Comparison of ENCODE assay signal across 10 cellular contexts in genomic region chr12:34625116-34625515, GRCh38.
A peak's percentile ranks its signal among the peaks of the same experiment; 100 is the strongest.
DNase-seq lines count a peak whose midpoint lies in the region; ATAC-seq and TF ChIP-seq lines count a peak whose summit lies in the region.
"Had no signal": no experiment of that assay in that cellular context is flagged by ENCODE, and none has a peak within 500 bp of the region (broad histone marks: within the 10 kb centered on the region; RNA-seq: fewer than 3 reads in every experiment).

No MANE protein-coding gene starts in this region.

- no peaks in the 10 kb centered on the region for H3K9me3 ChIP-seq in RWPE2 (ENCODE audit: severe bottlenecking)
- H3K9me3 ChIP-seq in liver (ENCODE audit: control insufficient read depth in 4 of 4, low read length in 3 of 4): no peaks in the 10 kb centered on the region
- H3K9me3 ChIP-seq in tibial artery: peaks cover 0 to 15% (median 5%) of the 10 kb centered on the region in 3 donors
- H3K9me3 ChIP-seq: vagina had no signal

- DNase-seq in NCI-H524 (lab: John Stamatoyannopoulos, UW): peak; percentile 21 to 37
- no peak for DNase-seq in NCI-H524 treated with DMSO at 0.1 percent for 48 hours (lab: John Stamatoyannopoulos, UW)
- peak; percentile 19 to 24 for DNase-seq in Kasumi-1 (lab: John Stamatoyannopoulos, UW)
- no peak for DNase-seq in RWPE2 (ENCODE audit: low spot score)
- no peak for DNase-seq in tibial artery
- no peak for DNase-seq in Ammon's horn (ENCODE audit: low spot score)
- no peak for DNase-seq in foreskin fibroblast
- DNase-seq: stimulated activated CD4-positive, alpha-beta T cell treated with anti-CD3 and anti-CD28 coated beads, Interleukin-1b, Interleukin-23, amount 100 ng/mL, for 48 hours had no signal

- no peak for ATAC-seq in RWPE2 (ENCODE audit: low read depth)

- TF ChIP-seq CTCF in RWPE2 (IDR thresholded peaks at IDR 0.05; ENCODE audit: poor library complexity, severe bottlenecking) (peak; percentile 41), liver (IDR thresholded peaks at IDR 0.05; ENCODE audit: low read depth, low read length, missing input control) (peak; percentile 49), tibial artery (IDR thresholded peaks at IDR 0.05) (no peak), foreskin fibroblast (IDR thresholded peaks at IDR 0.05; ENCODE audit: low read depth, low read length) (no peak)

- intact Hi-C loops in tibial artery (cut with DNase I; ENCODE audit: low total_unique reads): no loop called here

- H3K4me3 ChIP-seq in RWPE2 (ENCODE audit: severe bottlenecking): no peak overlapping the region
- no peak overlapping the region for H3K4me3 ChIP-seq in liver (ENCODE audit: low read depth in 1 of 3, low read length in 3 of 3)
- H3K4me3 ChIP-seq in tibial artery: no peak overlapping the region
- H3K4me3 ChIP-seq in foreskin fibroblast (ENCODE audit: low read depth in 1 of 2, low read length in 2 of 2): no peak overlapping the region
- H3K4me3 ChIP-seq: vagina had no signal

- TF ChIP-seq RAD21 in liver (IDR thresholded peaks at IDR 0.05): peak; percentile 68 to 71

- H3K27ac ChIP-seq in RWPE2 (ENCODE audit: poor library complexity, severe bottlenecking) (no peak overlapping the region), liver (ENCODE audit: low read depth in 1 of 2, low read length in 2 of 2) (no peak overlapping the region), tibial artery (no peak overlapping the region)
- H3K27ac ChIP-seq: vagina had no signal

- H3K27me3 ChIP-seq in RWPE2 (ENCODE audit: insufficient read depth, poor library complexity, severe bottlenecking): no peaks in the 10 kb centered on the region
- H3K27me3 ChIP-seq in liver (ENCODE audit: control insufficient read depth in 4 of 4, insufficient read depth in 4 of 4, low read length in 3 of 4): no peaks in the 10 kb centered on the region
- H3K27me3 ChIP-seq in tibial artery: no peaks in the 10 kb centered on the region
- H3K27me3 ChIP-seq: vagina had no signal

- H3K4me1 ChIP-seq in RWPE2 (ENCODE audit: insufficient read depth, poor library complexity, severe bottlenecking) (no peaks in the 10 kb centered on the region), liver (ENCODE audit: control insufficient read depth in 4 of 4, insufficient read depth in 4 of 4, low read length in 3 of 4) (peaks cover 2 to 11% (median 9%) of the 10 kb centered on the region in 4 donors), tibial artery (no peaks in the 10 kb centered on the region)
- H3K4me1 ChIP-seq: vagina had no signal

- no peak overlapping the region for H3K9ac ChIP-seq in liver (ENCODE audit: low read depth in 1 of 2, low read length in 2 of 2)

- WGBS in liver: 21% methylated on average over 7 of the region's 7 CpGs

- H3K36me3 ChIP-seq in RWPE2 (ENCODE audit: low read depth) (no peaks in the 10 kb centered on the region), liver (ENCODE audit: control insufficient read depth in 4 of 4, insufficient read depth in 3 of 4, low read depth in 1 of 4, low read length in 3 of 4) (no peaks in the 10 kb centered on the region), tibial artery (no peaks in the 10 kb centered on the region)
- H3K36me3 ChIP-seq: vagina had no signal

TF ChIP-seq in liver, 16 proteins besides CTCF, POLR2A, EP300 and RAD21:
- TF ChIP-seq YY1 (IDR thresholded peaks at IDR 0.05) (no peak), JUND (IDR thresholded peaks at IDR 0.05) (no peak), TAF1 (conservative IDR thresholded peaks at IDR 0.05) (no peak), EGR1 (IDR thresholded peaks at IDR 0.05; ENCODE audit: low read depth in 2 of 2) (no peak), RXRA (IDR thresholded peaks at IDR 0.05) (no peak), HNF4G (IDR thresholded peaks at IDR 0.05) (no peak), GABPA (IDR thresholded peaks at IDR 0.05 in 1 of 2, conservative IDR thresholded peaks at IDR 0.05 in 1 of 2) (no peak), ATF3 (IDR thresholded peaks at IDR 0.05) (no peak)
- TF ChIP-seq, protein P1, sequence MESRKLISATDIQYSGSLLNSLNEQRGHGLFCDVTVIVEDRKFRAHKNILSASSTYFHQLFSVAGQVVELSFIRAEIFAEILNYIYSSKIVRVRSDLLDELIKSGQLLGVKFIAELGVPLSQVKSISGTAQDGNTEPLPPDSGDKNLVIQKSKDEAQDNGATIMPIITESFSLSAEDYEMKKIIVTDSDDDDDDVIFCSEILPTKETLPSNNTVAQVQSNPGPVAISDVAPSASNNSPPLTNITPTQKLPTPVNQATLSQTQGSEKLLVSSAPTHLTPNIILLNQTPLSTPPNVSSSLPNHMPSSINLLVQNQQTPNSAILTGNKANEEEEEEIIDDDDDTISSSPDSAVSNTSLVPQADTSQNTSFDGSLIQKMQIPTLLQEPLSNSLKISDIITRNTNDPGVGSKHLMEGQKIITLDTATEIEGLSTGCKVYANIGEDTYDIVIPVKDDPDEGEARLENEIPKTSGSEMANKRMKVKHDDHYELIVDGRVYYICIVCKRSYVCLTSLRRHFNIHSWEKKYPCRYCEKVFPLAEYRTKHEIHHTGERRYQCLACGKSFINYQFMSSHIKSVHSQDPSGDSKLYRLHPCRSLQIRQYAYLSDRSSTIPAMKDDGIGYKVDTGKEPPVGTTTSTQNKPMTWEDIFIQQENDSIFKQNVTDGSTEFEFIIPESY (IDR thresholded peaks at IDR 0.05): no peak
- TF ChIP-seq, protein P2, sequence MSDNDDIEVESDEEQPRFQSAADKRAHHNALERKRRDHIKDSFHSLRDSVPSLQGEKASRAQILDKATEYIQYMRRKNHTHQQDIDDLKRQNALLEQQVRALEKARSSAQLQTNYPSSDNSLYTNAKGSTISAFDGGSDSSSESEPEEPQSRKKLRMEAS (IDR thresholded peaks at IDR 0.05): no peak
- TF ChIP-seq, protein P3, sequence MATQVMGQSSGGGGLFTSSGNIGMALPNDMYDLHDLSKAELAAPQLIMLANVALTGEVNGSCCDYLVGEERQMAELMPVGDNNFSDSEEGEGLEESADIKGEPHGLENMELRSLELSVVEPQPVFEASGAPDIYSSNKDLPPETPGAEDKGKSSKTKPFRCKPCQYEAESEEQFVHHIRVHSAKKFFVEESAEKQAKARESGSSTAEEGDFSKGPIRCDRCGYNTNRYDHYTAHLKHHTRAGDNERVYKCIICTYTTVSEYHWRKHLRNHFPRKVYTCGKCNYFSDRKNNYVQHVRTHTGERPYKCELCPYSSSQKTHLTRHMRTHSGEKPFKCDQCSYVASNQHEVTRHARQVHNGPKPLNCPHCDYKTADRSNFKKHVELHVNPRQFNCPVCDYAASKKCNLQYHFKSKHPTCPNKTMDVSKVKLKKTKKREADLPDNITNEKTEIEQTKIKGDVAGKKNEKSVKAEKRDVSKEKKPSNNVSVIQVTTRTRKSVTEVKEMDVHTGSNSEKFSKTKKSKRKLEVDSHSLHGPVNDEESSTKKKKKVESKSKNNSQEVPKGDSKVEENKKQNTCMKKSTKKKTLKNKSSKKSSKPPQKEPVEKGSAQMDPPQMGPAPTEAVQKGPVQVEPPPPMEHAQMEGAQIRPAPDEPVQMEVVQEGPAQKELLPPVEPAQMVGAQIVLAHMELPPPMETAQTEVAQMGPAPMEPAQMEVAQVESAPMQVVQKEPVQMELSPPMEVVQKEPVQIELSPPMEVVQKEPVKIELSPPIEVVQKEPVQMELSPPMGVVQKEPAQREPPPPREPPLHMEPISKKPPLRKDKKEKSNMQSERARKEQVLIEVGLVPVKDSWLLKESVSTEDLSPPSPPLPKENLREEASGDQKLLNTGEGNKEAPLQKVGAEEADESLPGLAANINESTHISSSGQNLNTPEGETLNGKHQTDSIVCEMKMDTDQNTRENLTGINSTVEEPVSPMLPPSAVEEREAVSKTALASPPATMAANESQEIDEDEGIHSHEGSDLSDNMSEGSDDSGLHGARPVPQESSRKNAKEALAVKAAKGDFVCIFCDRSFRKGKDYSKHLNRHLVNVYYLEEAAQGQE (IDR thresholded peaks at IDR 0.05): no peak

Comparison
In these comparisons a context has a peak if more than half of its experiments do, and no peak if none do; other contexts are left out.
1. DNase-seq: peak in NCI-H524 (2 of 2) and Kasumi-1 (2 of 2); none in NCI-H524 treated with DMSO at 0.1 percent for 48 hours (single experiment), RWPE2 (single experiment), tibial artery (0 of 2), Ammon's horn (single experiment) and foreskin fibroblast (0 of 2).
2. CTCF ChIP-seq: peak in RWPE2 (single experiment) and liver (single experiment); none in tibial artery (0 of 2) and foreskin fibroblast (single experiment).